In the genomic region with DNA sequence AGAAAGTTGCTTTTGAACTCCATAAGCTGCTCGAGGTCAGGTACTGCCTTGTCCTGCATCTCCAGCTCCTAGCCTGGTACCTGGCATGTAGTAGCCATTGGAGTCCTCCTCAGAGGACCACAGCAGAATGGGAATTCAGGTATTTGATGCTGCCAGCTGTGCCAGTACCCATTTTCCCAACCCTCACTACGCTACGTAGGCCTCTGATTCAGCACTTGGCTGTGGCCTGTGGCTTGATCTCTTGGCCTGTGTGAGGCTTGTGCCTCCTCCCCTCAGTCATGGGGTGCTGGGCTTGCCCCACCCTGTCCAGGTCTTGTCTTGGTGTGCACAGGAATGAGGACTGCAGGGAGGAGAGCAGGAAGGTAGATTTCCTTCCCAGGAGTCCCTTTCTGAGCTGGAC, we compare ENCODE assay signal across 1 cellular context.
TF ChIP-seq lines count a peak whose summit lies in the region.

No MANE protein-coding gene starts in this region.

TF ChIP-seq in K562, 482 proteins besides CTCF, POLR2A, EP300 and RAD21 (continued from another document):
- TF ChIP-seq, protein P1, sequence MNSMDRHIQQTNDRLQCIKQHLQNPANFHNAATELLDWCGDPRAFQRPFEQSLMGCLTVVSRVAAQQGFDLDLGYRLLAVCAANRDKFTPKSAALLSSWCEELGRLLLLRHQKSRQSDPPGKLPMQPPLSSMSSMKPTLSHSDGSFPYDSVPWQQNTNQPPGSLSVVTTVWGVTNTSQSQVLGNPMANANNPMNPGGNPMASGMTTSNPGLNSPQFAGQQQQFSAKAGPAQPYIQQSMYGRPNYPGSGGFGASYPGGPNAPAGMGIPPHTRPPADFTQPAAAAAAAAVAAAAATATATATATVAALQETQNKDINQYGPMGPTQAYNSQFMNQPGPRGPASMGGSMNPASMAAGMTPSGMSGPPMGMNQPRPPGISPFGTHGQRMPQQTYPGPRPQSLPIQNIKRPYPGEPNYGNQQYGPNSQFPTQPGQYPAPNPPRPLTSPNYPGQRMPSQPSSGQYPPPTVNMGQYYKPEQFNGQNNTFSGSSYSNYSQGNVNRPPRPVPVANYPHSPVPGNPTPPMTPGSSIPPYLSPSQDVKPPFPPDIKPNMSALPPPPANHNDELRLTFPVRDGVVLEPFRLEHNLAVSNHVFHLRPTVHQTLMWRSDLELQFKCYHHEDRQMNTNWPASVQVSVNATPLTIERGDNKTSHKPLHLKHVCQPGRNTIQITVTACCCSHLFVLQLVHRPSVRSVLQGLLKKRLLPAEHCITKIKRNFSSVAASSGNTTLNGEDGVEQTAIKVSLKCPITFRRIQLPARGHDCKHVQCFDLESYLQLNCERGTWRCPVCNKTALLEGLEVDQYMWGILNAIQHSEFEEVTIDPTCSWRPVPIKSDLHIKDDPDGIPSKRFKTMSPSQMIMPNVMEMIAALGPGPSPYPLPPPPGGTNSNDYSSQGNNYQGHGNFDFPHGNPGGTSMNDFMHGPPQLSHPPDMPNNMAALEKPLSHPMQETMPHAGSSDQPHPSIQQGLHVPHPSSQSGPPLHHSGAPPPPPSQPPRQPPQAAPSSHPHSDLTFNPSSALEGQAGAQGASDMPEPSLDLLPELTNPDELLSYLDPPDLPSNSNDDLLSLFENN (IDR thresholded peaks at IDR 0.05; ENCODE audit: low read depth in 2 of 2, low read length in 2 of 2) = 0 out of 4 replicates have a peak, but pooled peaks of 1 of the 2 experiments have one; percentile 39
- TF ChIP-seq CREB1 (IDR thresholded peaks at IDR 0.05) (peak; percentile 19; the same call in 1 of the 2 replicates), CREB1 (CRISPR knock-in tag; IDR thresholded peaks at IDR 0.05) (no peak), BHLHE40 (IDR thresholded peaks at IDR 0.05; ENCODE audit: low read length) (peak; percentile 45; the same call in 1 of the 2 replicates), ZNF316 (IDR thresholded peaks at IDR 0.05) (peak; percentile 45), SMARCA5 (IDR thresholded peaks at IDR 0.05) (peak; percentile 44; the same call in 1 of the 2 replicates), CREM (IDR thresholded peaks at IDR 0.05; ENCODE audit: low read depth) (peak; percentile 37), KLF1 (tag; IDR thresholded peaks at IDR 0.05) (no peak), POU5F1 (IDR thresholded peaks at IDR 0.05; ENCODE audit: borderline replicate concordance, low read depth, low read length, partially characterized antibody) (no peak), TBL1XR1 (IDR thresholded peaks at IDR 0.05; ENCODE audit: low read length in 2 of 2) (0 out of 4 replicates have a peak, but pooled peaks of 1 of the 2 experiments have one; percentile 46), MAFK (IDR thresholded peaks at IDR 0.05; ENCODE audit: low read length) (peak; percentile 36; the same call in 1 of the 2 replicates), NRF1 (conservative IDR thresholded peaks at IDR 0.05 in 1 of 2, IDR thresholded peaks at IDR 0.05 in 1 of 2) (no peak), CBFA2T3 (IDR thresholded peaks at IDR 0.05) (0 out of 2 replicates have a peak, but pooled peaks have one; percentile 4), RCOR1 (IDR thresholded peaks at IDR 0.05; ENCODE audit: borderline replicate concordance in 1 of 2, low read depth in 2 of 2, low read length in 2 of 2) (peak; percentile 37 to 56; a peak in 1 of 4 replicates), YY1 (IDR thresholded peaks at IDR 0.05; ENCODE audit: borderline replicate concordance in 1 of 3, control insufficient read depth in 1 of 3, extremely low read depth in 1 of 3, insufficient read depth in 3 of 3, insufficient read length in 1 of 3, insufficient replicate concordance in 2 of 3, low read depth in 1 of 3, low read length in 2 of 3) (peak in 1 of 3 experiments; percentile 24), SRF (CRISPR knock-in tag; IDR thresholded peaks at IDR 0.05) (peak in 1 of 2 experiments; percentile 43; a peak in 1 of 4 replicates), MTA3 (IDR thresholded peaks at IDR 0.05; ENCODE audit: borderline replicate concordance) (0 out of 2 replicates have a peak, but pooled peaks have one; percentile 21), SP2 (IDR thresholded peaks at IDR 0.05; ENCODE audit: extremely low read depth, low read depth, low read length, poor library complexity, severe bottlenecking) (no peak), MAZ (CRISPR knock-in tag; conservative IDR thresholded peaks at IDR 0.05 in 1 of 2, IDR thresholded peaks at IDR 0.05 in 1 of 2) (peak; percentile 55 to 63; a peak in 3 of 4 replicates), HDGF (IDR thresholded peaks at IDR 0.05) (peak; percentile 90; the same call in 1 of the 2 replicates), XRCC5 (IDR thresholded peaks at IDR 0.05; ENCODE audit: low read depth, low read length) (peak; percentile 58; the same call in 1 of the 2 replicates), MAFG (tag; conservative IDR thresholded peaks at IDR 0.05) (peak; percentile 31; the same call in 1 of the 2 replicates), NFE2 (IDR thresholded peaks at IDR 0.05; ENCODE audit: low read depth) (peak; percentile 73), RBBP5 (IDR thresholded peaks at IDR 0.05; ENCODE audit: borderline replicate concordance, insufficient read depth, low read length, poor library complexity, severe bottlenecking) (peak; percentile 62)
- TF ChIP-seq, protein P2, sequence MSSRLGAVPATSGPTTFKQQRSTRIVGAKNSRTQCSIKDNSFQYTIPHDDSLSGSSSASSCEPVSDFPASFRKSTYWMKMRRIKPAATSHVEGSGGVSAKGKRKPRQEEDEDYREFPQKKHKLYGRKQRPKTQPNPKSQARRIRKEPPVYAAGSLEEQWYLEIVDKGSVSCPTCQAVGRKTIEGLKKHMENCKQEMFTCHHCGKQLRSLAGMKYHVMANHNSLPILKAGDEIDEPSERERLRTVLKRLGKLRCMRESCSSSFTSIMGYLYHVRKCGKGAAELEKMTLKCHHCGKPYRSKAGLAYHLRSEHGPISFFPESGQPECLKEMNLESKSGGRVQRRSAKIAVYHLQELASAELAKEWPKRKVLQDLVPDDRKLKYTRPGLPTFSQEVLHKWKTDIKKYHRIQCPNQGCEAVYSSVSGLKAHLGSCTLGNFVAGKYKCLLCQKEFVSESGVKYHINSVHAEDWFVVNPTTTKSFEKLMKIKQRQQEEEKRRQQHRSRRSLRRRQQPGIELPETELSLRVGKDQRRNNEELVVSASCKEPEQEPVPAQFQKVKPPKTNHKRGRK (tag; IDR thresholded peaks at IDR 0.05) = no peak
- TF ChIP-seq, protein P3, sequence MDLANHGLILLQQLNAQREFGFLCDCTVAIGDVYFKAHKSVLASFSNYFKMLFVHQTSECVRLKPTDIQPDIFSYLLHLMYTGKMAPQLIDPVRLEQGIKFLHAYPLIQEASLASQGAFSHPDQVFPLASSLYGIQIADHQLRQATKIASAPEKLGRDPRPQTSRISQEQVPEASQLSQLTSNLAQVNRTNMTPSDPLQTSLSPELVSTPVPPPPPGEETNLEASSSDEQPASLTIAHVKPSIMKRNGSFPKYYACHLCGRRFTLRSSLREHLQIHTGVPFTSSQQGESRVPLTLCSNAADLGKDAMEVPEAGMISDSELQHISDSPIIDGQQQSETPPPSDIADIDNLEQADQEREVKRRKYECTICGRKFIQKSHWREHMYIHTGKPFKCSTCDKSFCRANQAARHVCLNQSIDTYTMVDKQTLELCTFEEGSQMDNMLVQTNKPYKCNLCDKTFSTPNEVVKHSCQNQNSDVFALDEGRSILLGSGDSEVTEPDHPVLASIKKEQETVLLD (IDR thresholded peaks at IDR 0.05) = 0 out of 2 replicates have a peak, but pooled peaks have one; percentile 38
- TF ChIP-seq, protein P4, sequence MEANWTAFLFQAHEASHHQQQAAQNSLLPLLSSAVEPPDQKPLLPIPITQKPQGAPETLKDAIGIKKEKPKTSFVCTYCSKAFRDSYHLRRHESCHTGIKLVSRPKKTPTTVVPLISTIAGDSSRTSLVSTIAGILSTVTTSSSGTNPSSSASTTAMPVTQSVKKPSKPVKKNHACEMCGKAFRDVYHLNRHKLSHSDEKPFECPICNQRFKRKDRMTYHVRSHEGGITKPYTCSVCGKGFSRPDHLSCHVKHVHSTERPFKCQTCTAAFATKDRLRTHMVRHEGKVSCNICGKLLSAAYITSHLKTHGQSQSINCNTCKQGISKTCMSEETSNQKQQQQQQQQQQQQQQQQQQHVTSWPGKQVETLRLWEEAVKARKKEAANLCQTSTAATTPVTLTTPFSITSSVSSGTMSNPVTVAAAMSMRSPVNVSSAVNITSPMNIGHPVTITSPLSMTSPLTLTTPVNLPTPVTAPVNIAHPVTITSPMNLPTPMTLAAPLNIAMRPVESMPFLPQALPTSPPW (CRISPR knock-in tag; IDR thresholded peaks at IDR 0.05) = peak; percentile 80
- TF ChIP-seq, protein P5, sequence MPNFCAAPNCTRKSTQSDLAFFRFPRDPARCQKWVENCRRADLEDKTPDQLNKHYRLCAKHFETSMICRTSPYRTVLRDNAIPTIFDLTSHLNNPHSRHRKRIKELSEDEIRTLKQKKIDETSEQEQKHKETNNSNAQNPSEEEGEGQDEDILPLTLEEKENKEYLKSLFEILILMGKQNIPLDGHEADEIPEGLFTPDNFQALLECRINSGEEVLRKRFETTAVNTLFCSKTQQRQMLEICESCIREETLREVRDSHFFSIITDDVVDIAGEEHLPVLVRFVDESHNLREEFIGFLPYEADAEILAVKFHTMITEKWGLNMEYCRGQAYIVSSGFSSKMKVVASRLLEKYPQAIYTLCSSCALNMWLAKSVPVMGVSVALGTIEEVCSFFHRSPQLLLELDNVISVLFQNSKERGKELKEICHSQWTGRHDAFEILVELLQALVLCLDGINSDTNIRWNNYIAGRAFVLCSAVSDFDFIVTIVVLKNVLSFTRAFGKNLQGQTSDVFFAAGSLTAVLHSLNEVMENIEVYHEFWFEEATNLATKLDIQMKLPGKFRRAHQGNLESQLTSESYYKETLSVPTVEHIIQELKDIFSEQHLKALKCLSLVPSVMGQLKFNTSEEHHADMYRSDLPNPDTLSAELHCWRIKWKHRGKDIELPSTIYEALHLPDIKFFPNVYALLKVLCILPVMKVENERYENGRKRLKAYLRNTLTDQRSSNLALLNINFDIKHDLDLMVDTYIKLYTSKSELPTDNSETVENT (CRISPR knock-in tag; IDR thresholded peaks at IDR 0.05) = no peak
- TF ChIP-seq, protein P6, sequence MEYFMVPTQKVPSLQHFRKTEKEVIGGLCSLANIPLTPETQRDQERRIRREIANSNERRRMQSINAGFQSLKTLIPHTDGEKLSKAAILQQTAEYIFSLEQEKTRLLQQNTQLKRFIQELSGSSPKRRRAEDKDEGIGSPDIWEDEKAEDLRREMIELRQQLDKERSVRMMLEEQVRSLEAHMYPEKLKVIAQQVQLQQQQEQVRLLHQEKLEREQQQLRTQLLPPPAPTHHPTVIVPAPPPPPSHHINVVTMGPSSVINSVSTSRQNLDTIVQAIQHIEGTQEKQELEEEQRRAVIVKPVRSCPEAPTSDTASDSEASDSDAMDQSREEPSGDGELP (CRISPR knock-in tag; IDR thresholded peaks at IDR 0.05; ENCODE audit: borderline replicate concordance) = peak; percentile 54; the same call in 1 of the 2 replicates
- TF ChIP-seq, protein P7, sequence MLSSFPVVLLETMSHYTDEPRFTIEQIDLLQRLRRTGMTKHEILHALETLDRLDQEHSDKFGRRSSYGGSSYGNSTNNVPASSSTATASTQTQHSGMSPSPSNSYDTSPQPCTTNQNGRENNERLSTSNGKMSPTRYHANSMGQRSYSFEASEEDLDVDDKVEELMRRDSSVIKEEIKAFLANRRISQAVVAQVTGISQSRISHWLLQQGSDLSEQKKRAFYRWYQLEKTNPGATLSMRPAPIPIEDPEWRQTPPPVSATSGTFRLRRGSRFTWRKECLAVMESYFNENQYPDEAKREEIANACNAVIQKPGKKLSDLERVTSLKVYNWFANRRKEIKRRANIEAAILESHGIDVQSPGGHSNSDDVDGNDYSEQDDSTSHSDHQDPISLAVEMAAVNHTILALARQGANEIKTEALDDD (IDR thresholded peaks at IDR 0.05) = peak; percentile 21; the same call in 1 of the 2 replicates
- TF ChIP-seq, protein P8, sequence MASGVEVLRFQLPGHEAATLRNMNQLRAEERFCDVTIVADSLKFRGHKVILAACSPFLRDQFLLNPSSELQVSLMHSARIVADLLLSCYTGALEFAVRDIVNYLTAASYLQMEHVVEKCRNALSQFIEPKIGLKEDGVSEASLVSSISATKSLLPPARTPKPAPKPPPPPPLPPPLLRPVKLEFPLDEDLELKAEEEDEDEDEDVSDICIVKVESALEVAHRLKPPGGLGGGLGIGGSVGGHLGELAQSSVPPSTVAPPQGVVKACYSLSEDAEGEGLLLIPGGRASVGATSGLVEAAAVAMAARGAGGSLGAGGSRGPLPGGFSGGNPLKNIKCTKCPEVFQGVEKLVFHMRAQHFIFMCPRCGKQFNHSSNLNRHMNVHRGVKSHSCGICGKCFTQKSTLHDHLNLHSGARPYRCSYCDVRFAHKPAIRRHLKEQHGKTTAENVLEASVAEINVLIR (CRISPR knock-in tag; IDR thresholded peaks at IDR 0.05) = no peak
